In genomic region chr18:21820811-21821143, GRCh38 we compare ENCODE assay signal across 21 cellular contexts.
"Had no signal": no experiment of that assay in that cellular context is flagged by ENCODE, and none has a peak within 500 bp of the region (broad histone marks: within the 10 kb centered on the region; RNA-seq: fewer than 3 reads in every experiment).

No MANE protein-coding gene starts in this region.

- DNase-seq: heart right ventricle; islet precursor cell; left cardiac atrium; lower lobe of right lung; naive thymus-derived CD8-positive, alpha-beta T cell; occipital lobe; ovary; right lobe of liver; stimulated activated CD4-positive, alpha-beta T cell treated with anti-CD3 and anti-CD28 coated beads, Interleukin-12 subunit alpha, Interleukin-12 subunit beta, amount 100 ng/mL, for 4 hours; stimulated activated CD4-positive, alpha-beta T cell treated with anti-CD3 and anti-CD28 coated beads, Interleukin-15, amount 100 ng/mL, for 24 hours; stimulated activated CD4-positive, alpha-beta T cell treated with anti-CD3 and anti-CD28 coated beads, Interleukin-2, amount 100 ng/mL, for 24 hours; stimulated activated CD4-positive, alpha-beta T cell treated with anti-CD3 and anti-CD28 coated beads, Interleukin-4, amount 100 ng/mL, for 1 hour; stimulated activated naive B cell treated with anti-CD40 and anti-IgM and Interleukin-4, amounts not matched to agents 10 μg/mL and 1 μg/mL and 100 μg/mL, for 72 hours; tibial artery; upper lobe of right lung had no signal

- H3K4me1 ChIP-seq: lower lobe of right lung, suprapubic skin, upper lobe of right lung had no signal

- H3K4me3 ChIP-seq: heart right ventricle, hepatocyte, lower lobe of right lung, ovary, right lobe of liver, skin epidermis, suprapubic skin, thoracic aorta, tibial artery, upper lobe of right lung had no signal

- FAIRE-seq: urothelium cell line had no signal

- H3K27ac ChIP-seq: heart right ventricle, hepatocyte, lower lobe of right lung, neutrophil, ovary, right lobe of liver, skin epidermis, suprapubic skin, thoracic aorta, tibial artery, upper lobe of right lung had no signal

- H3K9me3 ChIP-seq: heart right ventricle, lower lobe of right lung, neutrophil, ovary, right lobe of liver, suprapubic skin, thoracic aorta, tibial artery, upper lobe of right lung had no signal

- H3K4me2 ChIP-seq: hepatocyte had no signal

- H3K79me2 ChIP-seq: hepatocyte had no signal

- H2AFZ ChIP-seq: hepatocyte had no signal

- H3K27me3 ChIP-seq: heart right ventricle, hepatocyte, neutrophil, ovary, right lobe of liver, suprapubic skin, tibial artery, upper lobe of right lung had no signal

- ATAC-seq: left cardiac atrium; lower lobe of right lung; naive thymus-derived CD8-positive, alpha-beta T cell; stimulated activated naive B cell treated with anti-CD40 and anti-IgM and Interleukin-4, amounts not matched to agents 10 μg/mL and 1 μg/mL and 100 μg/mL, for 72 hours; upper lobe of right lung had no signal

- H3K36me3 ChIP-seq: ovary, thoracic aorta had no signal
